ENCODE assay signal across 18 cellular contexts in genomic region chr4:56990109-56990508, GRCh38. TPM values are rescaled to one million over a fixed set of nuclear protein-coding genes. Genes with fewer than 3 reads are reported as not detected.
A peak's percentile ranks its signal among the peaks of the same experiment; 100 is the strongest.
DNase-seq lines count a peak whose midpoint lies in the region; ATAC-seq, FAIRE-seq and TF ChIP-seq lines count a peak whose summit lies in the region.
"Had no signal": no experiment of that assay in that cellular context is flagged by ENCODE, and none has a peak within 500 bp of the region (broad histone marks: within the 10 kb centered on the region; RNA-seq: fewer than 3 reads in every experiment).

No MANE protein-coding gene starts in this region.

- peaks cover 3% of the 10 kb centered on the region for H3F3A ChIP-seq in smooth muscle cell (ENCODE audit: low read depth)

- intact Hi-C loops in activated naive CD4-positive, alpha-beta T cell treated with anti-CD3 and anti-CD28 coated beads for 36 hours (cut with micrococcal nuclease), result no loop called here

- no peaks in the 10 kb centered on the region for H3K9me3 Mint-ChIP-seq in activated naive CD4-positive, alpha-beta T cell treated with anti-CD3 and anti-CD28 coated beads for 36 hours
- no peaks in the 10 kb centered on the region for H3K9me3 Mint-ChIP-seq in activated naive CD4-positive, alpha-beta T cell treated with anti-CD3 and anti-CD28 coated beads, Interleukin-2, amount 50 U/mL, for 72 hours
- H3K9me3 Mint-ChIP-seq: activated CD4-positive, alpha-beta T cell treated with anti-CD3 and anti-CD28 coated beads, Interleukin-2, amount 10 ng/mL, durations not matched to agents 7 days and 5 days; activated T-helper 17 cell treated with anti-CD3 and anti-CD28 coated beads, Interleukin-2, amount 50 U/mL, for 72 hours had no signal

- ATAC-seq in activated naive CD4-positive, alpha-beta T cell treated with anti-CD3 and anti-CD28 coated beads, Interleukin-2, amount 50 U/mL, for 72 hours, result no peak
- ATAC-seq: activated T-helper 17 cell treated with anti-CD3 and anti-CD28 coated beads, Interleukin-2, amount 50 U/mL, for 72 hours; body of pancreas had no signal

- no peak for TF ChIP-seq CTCF in smooth muscle cell (IDR thresholded peaks at IDR 0.05; ENCODE audit: borderline replicate concordance, insufficient read depth, poor library complexity, severe bottlenecking)

- no peaks in the 10 kb centered on the region for H3K27me3 ChIP-seq in smooth muscle cell (ENCODE audit: low read depth)
- H3K27me3 ChIP-seq: body of pancreas, ovary, spleen had no signal

- peaks cover 70% of the 10 kb centered on the region for H3K79me2 ChIP-seq in smooth muscle cell (ENCODE audit: low read depth)

- CTCF ChIA-PET in activated naive CD4-positive, alpha-beta T cell treated with anti-CD3 and anti-CD28 coated beads for 36 hours (lab: Charles Lee), result no interaction called here

- H3K36me3 ChIP-seq in SK-N-MC (ENCODE audit: insufficient read depth, low read length), result peaks cover 88% of the 10 kb centered on the region
- H3K36me3 ChIP-seq in smooth muscle cell (ENCODE audit: low read depth), result peaks cover 8% of the 10 kb centered on the region
- H3K36me3 ChIP-seq: ovary had no signal

- no peaks in the 10 kb centered on the region for H3K9me3 ChIP-seq in SK-N-MC (ENCODE audit: low read depth, low read length)
- no peaks in the 10 kb centered on the region for H3K9me3 ChIP-seq in smooth muscle cell (replicated peaks; ENCODE audit: low read depth)
- H3K9me3 ChIP-seq: body of pancreas, ovary, spleen had no signal

- no peak overlapping the region for H3K4me3 ChIP-seq in SK-N-MC
- no peak overlapping the region for H3K4me3 ChIP-seq in smooth muscle cell
- H3K4me3 ChIP-seq: body of pancreas, ovary, spleen had no signal

- H3K4me1 Mint-ChIP-seq in activated naive CD4-positive, alpha-beta T cell treated with anti-CD3 and anti-CD28 coated beads for 36 hours (ENCODE audit: low read depth), result peaks cover 38% of the 10 kb centered on the region

- no peak overlapping the region for H3K4me3 Mint-ChIP-seq in activated naive CD4-positive, alpha-beta T cell treated with anti-CD3 and anti-CD28 coated beads for 36 hours
- H3K4me3 Mint-ChIP-seq: activated CD4-positive, alpha-beta T cell treated with anti-CD3 and anti-CD28 coated beads, Interleukin-2, amount 10 ng/mL, durations not matched to agents 7 days and 5 days; activated T-helper 17 cell treated with anti-CD3 and anti-CD28 coated beads, Interleukin-2, amount 50 U/mL, for 72 hours had no signal

- no peak for FAIRE-seq in urothelium cell line (lab: Jason Lieb, UNC)

- no peak overlapping the region for H2AFZ ChIP-seq in smooth muscle cell (ENCODE audit: low read depth)

- no peaks in the 10 kb centered on the region for H3K27me3 Mint-ChIP-seq in activated naive CD4-positive, alpha-beta T cell treated with anti-CD3 and anti-CD28 coated beads for 36 hours (ENCODE audit: low read depth)
- H3K27me3 Mint-ChIP-seq: activated CD4-positive, alpha-beta T cell treated with anti-CD3 and anti-CD28 coated beads, Interleukin-2, amount 10 ng/mL, durations not matched to agents 7 days and 5 days; activated T-helper 17 cell treated with anti-CD3 and anti-CD28 coated beads, Interleukin-2, amount 50 U/mL, for 72 hours had no signal

- H3K27ac ChIP-seq in SK-N-MC (peak overlapping the region; percentile 44; the same call in 1 of the 2 replicates), epithelial cell of prostate (peak overlapping the region; percentile 6), smooth muscle cell (ENCODE audit: low read depth) (peak overlapping the region; percentile 33)
- H3K27ac ChIP-seq: body of pancreas, ovary, spleen had no signal

- no peak overlapping the region for H3K9ac ChIP-seq in SK-N-MC (ENCODE audit: insufficient read length)
- no peak overlapping the region for H3K9ac ChIP-seq in smooth muscle cell (ENCODE audit: low read depth)

- peak overlapping the region; percentile 61 for H3K27ac Mint-ChIP-seq in activated naive CD4-positive, alpha-beta T cell treated with anti-CD3 and anti-CD28 coated beads for 36 hours
- no peak overlapping the region for H3K27ac Mint-ChIP-seq in activated naive CD4-positive, alpha-beta T cell treated with anti-CD3 and anti-CD28 coated beads, Interleukin-2, amount 50 U/mL, for 72 hours
- H3K27ac Mint-ChIP-seq: activated CD4-positive, alpha-beta T cell treated with anti-CD3 and anti-CD28 coated beads, Interleukin-2, amount 10 ng/mL, durations not matched to agents 7 days and 5 days had no signal

- DNase-seq in activated naive CD4-positive, alpha-beta T cell treated with anti-CD3 and anti-CD28 coated beads for 36 hours, result no peak
- DNase-seq in activated naive CD4-positive, alpha-beta T cell treated with anti-CD3 and anti-CD28 coated beads, Interleukin-2, amount 50 U/mL, for 72 hours (ENCODE audit: low spot score in 2 of 2), result no peak
- DNase-seq in SK-N-MC (ENCODE audit: low read depth, low spot score) (no peak), epithelial cell of prostate (ENCODE audit: low read depth, low spot score) (no peak), smooth muscle cell (lab: John Stamatoyannopoulos, UW; ENCODE audit: unreplicated experiment) (no peak), NCI-H1092 treated with DMSO at 0.1 percent for 48 hours (lab: John Stamatoyannopoulos, UW) (no peak), NCI-H2227 (lab: John Stamatoyannopoulos, UW; ENCODE audit: unreplicated experiment) (no peak), urothelium cell line (ENCODE audit: low spot score) (no peak)
- DNase-seq: activated CD4-positive, alpha-beta T cell treated with anti-CD3 and anti-CD28 coated beads, Interleukin-2, amount 10 ng/mL, durations not matched to agents 7 days and 5 days; body of pancreas; effector CD4-positive, alpha-beta T cell; islet precursor cell; Karpas-422; NCI-H187 treated with DMSO at 0.1 percent for 48 hours; ovary; RPMI8226; spleen had no signal

- H3K36me3 Mint-ChIP-seq in activated naive CD4-positive, alpha-beta T cell treated with anti-CD3 and anti-CD28 coated beads for 36 hours (ENCODE audit: low read depth), result peaks cover 48% of the 10 kb centered on the region
- peaks cover 5 to 48% of the 10 kb centered on the region in 2 donors for H3K36me3 Mint-ChIP-seq in activated naive CD4-positive, alpha-beta T cell treated with anti-CD3 and anti-CD28 coated beads, Interleukin-2, amount 50 U/mL, for 72 hours

- H3K4me1 ChIP-seq in smooth muscle cell (ENCODE audit: low read depth), result no peaks in the 10 kb centered on the region

- 73% methylated on average over 2 of the region's 2 CpGs for WGBS in smooth muscle cell (ENCODE audit: low lambda C conversion rate)

- peaks cover 79% of the 10 kb centered on the region for H4K20me1 ChIP-seq in smooth muscle cell (ENCODE audit: low read depth)

- no peak overlapping the region for H3K4me2 ChIP-seq in smooth muscle cell

RNA-seq across cellular contexts. Expression of gene POLR2B, which starts 11.4 kb away (rescaled TPM):
- 100 to 1,000 TPM in 1 of 2 experiments, 10 to 100 TPM in 1; 95.8 to 104 TPM for total RNA-seq in activated naive CD4-positive, alpha-beta T cell treated with anti-CD3 and anti-CD28 coated beads for 36 hours
- total RNA-seq in activated naive CD4-positive, alpha-beta T cell treated with anti-CD3 and anti-CD28 coated beads, Interleukin-2, amount 50 U/mL, for 72 hours, result 100 to 1,000 TPM; 133 to 142 TPM
- total RNA-seq in smooth muscle cell, result 111 and 161 TPM in 2 replicates
- 39.7 and 44.1 TPM in 2 replicates for polyA plus RNA-seq in smooth muscle cell

RNA-seq across cellular contexts. Expression of gene NOA1, which starts 12.7 kb away (rescaled TPM):
- total RNA-seq in activated naive CD4-positive, alpha-beta T cell treated with anti-CD3 and anti-CD28 coated beads for 36 hours, result 10 to 100 TPM; 25.4 to 26.0 TPM
- total RNA-seq in activated naive CD4-positive, alpha-beta T cell treated with anti-CD3 and anti-CD28 coated beads, Interleukin-2, amount 50 U/mL, for 72 hours, result 10 to 100 TPM; 31.4 to 31.8 TPM
- 11.7 and 13.1 TPM in 2 replicates for total RNA-seq in smooth muscle cell
- 7.0 and 8.4 TPM in 2 replicates for polyA plus RNA-seq in smooth muscle cell
